In the genomic region with DNA sequence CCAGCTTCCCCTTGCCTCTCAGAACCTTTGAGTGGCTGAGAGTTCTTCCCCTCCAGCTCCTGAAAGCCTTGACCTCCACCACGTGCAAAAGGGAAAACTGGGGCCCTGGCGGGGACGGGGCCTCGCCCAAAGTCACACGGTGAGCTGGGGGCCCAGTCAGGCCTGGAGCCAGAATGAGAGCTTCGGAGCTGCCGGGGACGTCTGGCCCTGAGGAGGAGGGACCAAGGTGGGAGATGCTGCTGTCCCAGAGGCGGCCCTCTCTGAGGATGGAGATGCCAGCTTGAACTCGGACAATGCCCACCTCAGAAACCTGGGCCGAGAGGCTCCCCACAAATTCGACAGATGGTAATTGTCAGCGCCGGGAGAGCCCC, we compare ENCODE assay signal across 8 cellular contexts. TPM values are rescaled to one million over a fixed set of nuclear protein-coding genes. Genes with fewer than 3 reads are reported as not detected.
DNase-seq lines count a peak whose midpoint lies in the region; ATAC-seq and TF ChIP-seq lines count a peak whose summit lies in the region.

No MANE protein-coding gene starts in this region.

- no peak for TF ChIP-seq POLR2A in breast epithelium (IDR thresholded peaks at IDR 0.05)
- TF ChIP-seq POLR2A in vagina (IDR thresholded peaks at IDR 0.05), result no peak

- WGBS in heart right ventricle, 2 donors, result 38 to 48% methylated on average over 14 of the region's 14 CpGs

- H3K9me3 ChIP-seq in heart right ventricle (no peaks in the 10 kb centered on the region), breast epithelium (no peaks in the 10 kb centered on the region), mononuclear cell (ENCODE audit: low read depth, low read length) (no peaks in the 10 kb centered on the region), vagina (no peaks in the 10 kb centered on the region)

- H3K36me3 ChIP-seq in heart right ventricle (no peaks in the 10 kb centered on the region), breast epithelium (no peaks in the 10 kb centered on the region), vagina (no peaks in the 10 kb centered on the region)

- DNase-seq in heart right ventricle (no peak), left cardiac atrium (no peak), breast epithelium (ENCODE audit: low spot score in 2 of 2) (no peak), vagina (ENCODE audit: extremely low spot score in 2 of 2) (no peak), DMS153 treated with DMSO at 0.1 percent for 48 hours (lab: John Stamatoyannopoulos, UW; ENCODE audit: unreplicated experiment) (no peak), hypothalamus (lab: John Stamatoyannopoulos, UW) (no peak)

- peak overlapping the region in 9 of 10 donors; percentile 75 to 100 (median 91) for H3K4me3 ChIP-seq in heart right ventricle
- peak overlapping the region; percentile 65 to 91 (median 76) for H3K4me3 ChIP-seq in breast epithelium
- H3K4me3 ChIP-seq in mononuclear cell (ENCODE audit: low read length), result peak overlapping the region; percentile 84
- peak overlapping the region; percentile 80 to 98 for H3K4me3 ChIP-seq in vagina

- ATAC-seq in heart right ventricle (no peak), left cardiac atrium (no peak), HG03520 (IDR thresholded peaks at IDR 0.05; ENCODE audit: unreplicated experiment) (no peak)

- H3K27ac ChIP-seq in heart right ventricle (no peak overlapping the region), breast epithelium (peak overlapping the region; percentile 91 to 92), vagina (no peak overlapping the region)

- TF ChIP-seq CTCF in heart right ventricle (IDR thresholded peaks at IDR 0.05), result no peak
- no peak for TF ChIP-seq CTCF in breast epithelium (IDR thresholded peaks at IDR 0.05)
- TF ChIP-seq CTCF in vagina (IDR thresholded peaks at IDR 0.05), result no peak

- peaks cover 2 to 16% (median 7%) of the 10 kb centered on the region in 9 donors for H3K4me1 ChIP-seq in heart right ventricle
- peaks cover 3 to 5% of the 10 kb centered on the region in 2 donors for H3K4me1 ChIP-seq in breast epithelium
- peaks cover 22% of the 10 kb centered on the region for H3K4me1 ChIP-seq in mononuclear cell (ENCODE audit: insufficient read depth, low read length)
- peaks cover 14% of the 10 kb centered on the region for H3K4me1 ChIP-seq in vagina

- no peaks in the 10 kb centered on the region for H3K27me3 ChIP-seq in heart right ventricle
- no peaks in the 10 kb centered on the region for H3K27me3 ChIP-seq in breast epithelium
- no peaks in the 10 kb centered on the region for H3K27me3 ChIP-seq in mononuclear cell (ENCODE audit: insufficient read depth, low read length)
- no peaks in the 10 kb centered on the region for H3K27me3 ChIP-seq in vagina

- intact Hi-C loops in heart right ventricle (cut with DNase I) (no loop called here), left cardiac atrium (cut with DNase I) (no loop called here), breast epithelium (cut with DNase I; ENCODE audit: low total_unique reads) (no loop called here), vagina (cut with DNase I) (loop anchor here (10.0 kb wide), 1 partner anchor 203 kb away; the partner anchor contains the start of gene GTF3C4)

RNA-seq across cellular contexts. Expression of gene AK8, which starts 0.7 kb away (rescaled TPM):
- total RNA-seq in heart right ventricle, result 1 to 10 TPM in 1 of 10 donors, under 1 TPM in 4, not detected in 5; 0.15 to 1.0 (median 0.26) TPM
- polyA plus RNA-seq in heart right ventricle, result under 1 TPM in 1 of 2 donors, not detected in 1; 0.09 TPM
- under 1 TPM; 0.18 to 0.32 TPM for total RNA-seq in left cardiac atrium
- total RNA-seq in breast epithelium, result 1 to 10 TPM in 2 of 3 donors, under 1 TPM in 1; 0.66 to 2.6 (median 1.0) TPM
- 0.63 TPM for total RNA-seq in mononuclear cell
- total RNA-seq in vagina, result 0.25 TPM

RNA-seq across cellular contexts. Expression of gene SPACA9, which starts 1.3 kb away (rescaled TPM):
- 10 to 100 TPM in 1 of 10 donors, 1 to 10 TPM in 9; 3.4 to 10.1 (median 5.7) TPM for total RNA-seq in heart right ventricle
- polyA plus RNA-seq in heart right ventricle, result 1 to 10 TPM; 1.7 to 5.5 TPM
- 1 to 10 TPM; 5.4 to 6.5 TPM for total RNA-seq in left cardiac atrium
- 1 to 10 TPM; 2.9 to 5.4 (median 5.0) TPM for total RNA-seq in breast epithelium
- total RNA-seq in mononuclear cell, result 0.52 TPM
- 2.7 TPM for total RNA-seq in vagina

Comparison
In these comparisons a context has a peak if more than half of its experiments do, and no peak if none do; other contexts are left out.
1. H3K27ac ChIP-seq: peak in breast epithelium (2 of 2); none in heart right ventricle (0 of 10) and vagina (single experiment).
2. Peak in every context shown above with its lines, with median percentiles within 50 percentile points of each other: H3K4me3 ChIP-seq.